In the genomic region with DNA sequence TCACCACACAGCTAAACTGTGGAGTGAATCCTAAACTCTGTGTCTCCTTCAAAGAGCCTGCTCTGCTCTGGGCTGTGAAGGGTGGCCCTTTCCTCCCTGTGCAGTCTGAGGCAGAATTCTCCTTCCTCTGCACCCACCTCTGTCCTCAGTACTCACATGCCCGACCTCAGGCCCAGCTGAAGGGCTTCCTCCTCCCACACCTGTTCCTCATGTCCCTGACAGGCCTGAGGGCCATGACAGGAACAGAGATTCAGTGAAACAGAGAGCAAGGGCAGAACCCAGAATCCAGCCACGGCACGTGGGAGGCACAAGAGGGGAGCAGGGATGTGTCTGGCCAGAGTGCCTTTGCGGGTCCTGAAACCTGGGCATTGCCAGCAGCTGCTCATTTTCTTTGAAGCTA, we compare ENCODE assay signal across 1 cellular context.
TF ChIP-seq lines count a peak whose summit lies in the region.

No MANE protein-coding gene starts in this region.

TF ChIP-seq in H1, 55 proteins besides CTCF, POLR2A, EP300 and RAD21:
- TF ChIP-seq, protein P1, sequence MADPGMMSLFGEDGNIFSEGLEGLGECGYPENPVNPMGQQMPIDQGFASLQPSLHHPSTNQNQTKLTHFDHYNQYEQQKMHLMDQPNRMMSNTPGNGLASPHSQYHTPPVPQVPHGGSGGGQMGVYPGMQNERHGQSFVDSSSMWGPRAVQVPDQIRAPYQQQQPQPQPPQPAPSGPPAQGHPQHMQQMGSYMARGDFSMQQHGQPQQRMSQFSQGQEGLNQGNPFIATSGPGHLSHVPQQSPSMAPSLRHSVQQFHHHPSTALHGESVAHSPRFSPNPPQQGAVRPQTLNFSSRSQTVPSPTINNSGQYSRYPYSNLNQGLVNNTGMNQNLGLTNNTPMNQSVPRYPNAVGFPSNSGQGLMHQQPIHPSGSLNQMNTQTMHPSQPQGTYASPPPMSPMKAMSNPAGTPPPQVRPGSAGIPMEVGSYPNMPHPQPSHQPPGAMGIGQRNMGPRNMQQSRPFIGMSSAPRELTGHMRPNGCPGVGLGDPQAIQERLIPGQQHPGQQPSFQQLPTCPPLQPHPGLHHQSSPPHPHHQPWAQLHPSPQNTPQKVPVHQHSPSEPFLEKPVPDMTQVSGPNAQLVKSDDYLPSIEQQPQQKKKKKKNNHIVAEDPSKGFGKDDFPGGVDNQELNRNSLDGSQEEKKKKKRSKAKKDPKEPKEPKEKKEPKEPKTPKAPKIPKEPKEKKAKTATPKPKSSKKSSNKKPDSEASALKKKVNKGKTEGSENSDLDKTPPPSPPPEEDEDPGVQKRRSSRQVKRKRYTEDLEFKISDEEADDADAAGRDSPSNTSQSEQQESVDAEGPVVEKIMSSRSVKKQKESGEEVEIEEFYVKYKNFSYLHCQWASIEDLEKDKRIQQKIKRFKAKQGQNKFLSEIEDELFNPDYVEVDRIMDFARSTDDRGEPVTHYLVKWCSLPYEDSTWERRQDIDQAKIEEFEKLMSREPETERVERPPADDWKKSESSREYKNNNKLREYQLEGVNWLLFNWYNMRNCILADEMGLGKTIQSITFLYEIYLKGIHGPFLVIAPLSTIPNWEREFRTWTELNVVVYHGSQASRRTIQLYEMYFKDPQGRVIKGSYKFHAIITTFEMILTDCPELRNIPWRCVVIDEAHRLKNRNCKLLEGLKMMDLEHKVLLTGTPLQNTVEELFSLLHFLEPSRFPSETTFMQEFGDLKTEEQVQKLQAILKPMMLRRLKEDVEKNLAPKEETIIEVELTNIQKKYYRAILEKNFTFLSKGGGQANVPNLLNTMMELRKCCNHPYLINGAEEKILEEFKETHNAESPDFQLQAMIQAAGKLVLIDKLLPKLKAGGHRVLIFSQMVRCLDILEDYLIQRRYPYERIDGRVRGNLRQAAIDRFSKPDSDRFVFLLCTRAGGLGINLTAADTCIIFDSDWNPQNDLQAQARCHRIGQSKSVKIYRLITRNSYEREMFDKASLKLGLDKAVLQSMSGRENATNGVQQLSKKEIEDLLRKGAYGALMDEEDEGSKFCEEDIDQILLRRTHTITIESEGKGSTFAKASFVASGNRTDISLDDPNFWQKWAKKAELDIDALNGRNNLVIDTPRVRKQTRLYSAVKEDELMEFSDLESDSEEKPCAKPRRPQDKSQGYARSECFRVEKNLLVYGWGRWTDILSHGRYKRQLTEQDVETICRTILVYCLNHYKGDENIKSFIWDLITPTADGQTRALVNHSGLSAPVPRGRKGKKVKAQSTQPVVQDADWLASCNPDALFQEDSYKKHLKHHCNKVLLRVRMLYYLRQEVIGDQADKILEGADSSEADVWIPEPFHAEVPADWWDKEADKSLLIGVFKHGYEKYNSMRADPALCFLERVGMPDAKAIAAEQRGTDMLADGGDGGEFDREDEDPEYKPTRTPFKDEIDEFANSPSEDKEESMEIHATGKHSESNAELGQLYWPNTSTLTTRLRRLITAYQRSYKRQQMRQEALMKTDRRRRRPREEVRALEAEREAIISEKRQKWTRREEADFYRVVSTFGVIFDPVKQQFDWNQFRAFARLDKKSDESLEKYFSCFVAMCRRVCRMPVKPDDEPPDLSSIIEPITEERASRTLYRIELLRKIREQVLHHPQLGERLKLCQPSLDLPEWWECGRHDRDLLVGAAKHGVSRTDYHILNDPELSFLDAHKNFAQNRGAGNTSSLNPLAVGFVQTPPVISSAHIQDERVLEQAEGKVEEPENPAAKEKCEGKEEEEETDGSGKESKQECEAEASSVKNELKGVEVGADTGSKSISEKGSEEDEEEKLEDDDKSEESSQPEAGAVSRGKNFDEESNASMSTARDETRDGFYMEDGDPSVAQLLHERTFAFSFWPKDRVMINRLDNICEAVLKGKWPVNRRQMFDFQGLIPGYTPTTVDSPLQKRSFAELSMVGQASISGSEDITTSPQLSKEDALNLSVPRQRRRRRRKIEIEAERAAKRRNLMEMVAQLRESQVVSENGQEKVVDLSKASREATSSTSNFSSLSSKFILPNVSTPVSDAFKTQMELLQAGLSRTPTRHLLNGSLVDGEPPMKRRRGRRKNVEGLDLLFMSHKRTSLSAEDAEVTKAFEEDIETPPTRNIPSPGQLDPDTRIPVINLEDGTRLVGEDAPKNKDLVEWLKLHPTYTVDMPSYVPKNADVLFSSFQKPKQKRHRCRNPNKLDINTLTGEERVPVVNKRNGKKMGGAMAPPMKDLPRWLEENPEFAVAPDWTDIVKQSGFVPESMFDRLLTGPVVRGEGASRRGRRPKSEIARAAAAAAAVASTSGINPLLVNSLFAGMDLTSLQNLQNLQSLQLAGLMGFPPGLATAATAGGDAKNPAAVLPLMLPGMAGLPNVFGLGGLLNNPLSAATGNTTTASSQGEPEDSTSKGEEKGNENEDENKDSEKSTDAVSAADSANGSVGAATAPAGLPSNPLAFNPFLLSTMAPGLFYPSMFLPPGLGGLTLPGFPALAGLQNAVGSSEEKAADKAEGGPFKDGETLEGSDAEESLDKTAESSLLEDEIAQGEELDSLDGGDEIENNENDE (IDR thresholded peaks at IDR 0.05; ENCODE audit: insufficient replicate concordance, low read length): no peak
- TF ChIP-seq ASH2L (IDR thresholded peaks at IDR 0.05; ENCODE audit: low read length): no peak
- no peak for TF ChIP-seq CREB1 (IDR thresholded peaks at IDR 0.05)
- no peak for TF ChIP-seq KDM4A (IDR thresholded peaks at IDR 0.05; ENCODE audit: low read depth, low read length, severe bottlenecking)
- TF ChIP-seq, protein P2, sequence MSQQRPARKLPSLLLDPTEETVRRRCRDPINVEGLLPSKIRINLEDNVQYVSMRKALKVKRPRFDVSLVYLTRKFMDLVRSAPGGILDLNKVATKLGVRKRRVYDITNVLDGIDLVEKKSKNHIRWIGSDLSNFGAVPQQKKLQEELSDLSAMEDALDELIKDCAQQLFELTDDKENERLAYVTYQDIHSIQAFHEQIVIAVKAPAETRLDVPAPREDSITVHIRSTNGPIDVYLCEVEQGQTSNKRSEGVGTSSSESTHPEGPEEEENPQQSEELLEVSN (IDR thresholded peaks at IDR 0.05): no peak
- no peak for TF ChIP-seq TEAD4 (IDR thresholded peaks at IDR 0.05; ENCODE audit: low read depth, low read length)
- no peak for TF ChIP-seq CTBP2 (IDR thresholded peaks at IDR 0.05; ENCODE audit: borderline replicate concordance, insufficient read depth, insufficient read length, low read length)
- TF ChIP-seq, protein P3, sequence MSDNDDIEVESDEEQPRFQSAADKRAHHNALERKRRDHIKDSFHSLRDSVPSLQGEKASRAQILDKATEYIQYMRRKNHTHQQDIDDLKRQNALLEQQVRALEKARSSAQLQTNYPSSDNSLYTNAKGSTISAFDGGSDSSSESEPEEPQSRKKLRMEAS (IDR thresholded peaks at IDR 0.05): no peak
- no peak for TF ChIP-seq HDAC2 (IDR thresholded peaks at IDR 0.05; ENCODE audit: borderline replicate concordance in 1 of 2, low read depth in 2 of 2, low read length in 2 of 2)
- TF ChIP-seq EZH2 (IDR thresholded peaks at IDR 0.05; ENCODE audit: low read depth, low read length, severe bottlenecking): no peak
